Comparison of ENCODE assay signal across 8 cellular contexts in genomic region chr15:55434989-55435825, GRCh38. TPM values are rescaled to one million over a fixed set of nuclear protein-coding genes. Genes with fewer than 3 reads are reported as not detected.
DNase-seq lines count a peak whose midpoint lies in the region; ATAC-seq and TF ChIP-seq lines count a peak whose summit lies in the region.

No MANE protein-coding gene starts in this region.

- BruUV-seq in MCF 10A (replicated peaks; lab: Mats Ljungman, UMichigan) = no TSS peak

- CTCF ChIA-PET in HEK293 (lab: Yijun Ruan, JAX) = interaction anchor here (0.5 to 4.9 kb wide), 19 partner anchors 9 to 1486 kb away, joined by 3 to 40 read pairs (median 4); partner anchors contain the start of genes PIGB and PIGBOS1
- CTCF ChIA-PET in MCF 10A (lab: Yijun Ruan, JAX) = interaction anchor here (0.6 to 4.2 kb wide), 28 partner anchors 8 to 223 kb away, joined by 3 to 25 read pairs (median 4); partner anchors contain the start of genes CCPG1, PIERCE2, PIGB and PIGBOS1

- no peaks in the 10 kb centered on the region for H3K9me3 Mint-ChIP-seq in activated naive CD4-positive, alpha-beta T cell treated with anti-CD3 and anti-CD28 coated beads, Interleukin-2, amount 50 U/mL, for 72 hours
- no peaks in the 10 kb centered on the region for H3K9me3 Mint-ChIP-seq in MCF 10A (ENCODE audit: unreplicated experiment)

- 29 to 36% methylated on average over 6 of the region's 6 CpGs for WGBS in transverse colon (ENCODE audit: low coverage in 1 of 2), 2 donors

- no peaks in the 10 kb centered on the region for H3K27me3 ChIP-seq in kidney epithelial cell (ENCODE audit: control insufficient read depth, insufficient read depth, low read length)
- no peaks in the 10 kb centered on the region for H3K27me3 ChIP-seq in transverse colon

- H3K4me1 ChIP-seq in HEK293 (ENCODE audit: control insufficient read depth, insufficient read depth, low read length) (no peaks in the 10 kb centered on the region), transverse colon (no peaks in the 10 kb centered on the region)

- H3K27ac ChIP-seq in HEK293 (ENCODE audit: extremely low read depth, low read depth, low read length) = no peak overlapping the region
- no peak overlapping the region for H3K27ac ChIP-seq in transverse colon

- no peaks in the 10 kb centered on the region for H3K9me3 ChIP-seq in HEK293 (ENCODE audit: control insufficient read depth, insufficient read depth, low read depth, low read length)
- H3K9me3 ChIP-seq in transverse colon = no peaks in the 10 kb centered on the region

- peak; percentile 67 to 69 for ATAC-seq in activated naive CD4-positive, alpha-beta T cell treated with anti-CD3 and anti-CD28 coated beads, Interleukin-2, amount 50 U/mL, for 72 hours

- no peak overlapping the region for H3K27ac Mint-ChIP-seq in activated naive CD4-positive, alpha-beta T cell treated with anti-CD3 and anti-CD28 coated beads, Interleukin-2, amount 50 U/mL, for 72 hours
- no peak overlapping the region for H3K27ac Mint-ChIP-seq in MCF 10A (ENCODE audit: low read depth, unreplicated experiment)

- H3K36me3 ChIP-seq in HEK293 (ENCODE audit: control insufficient read depth in 2 of 2, insufficient read depth in 1 of 2, low read length in 2 of 2) (no peaks in the 10 kb centered on the region), kidney epithelial cell (ENCODE audit: control insufficient read depth, insufficient read depth, low read length) (no peaks in the 10 kb centered on the region), transverse colon (no peaks in the 10 kb centered on the region)

- no peaks in the 10 kb centered on the region for H3K27me3 Mint-ChIP-seq in MCF 10A (ENCODE audit: insufficient read depth, unreplicated experiment)

- H3K4me3 ChIP-seq in HEK293 (ENCODE audit: low read depth, low read length) (no peak overlapping the region), kidney epithelial cell (ENCODE audit: low read depth, low read length) (no peak overlapping the region), transverse colon (no peak overlapping the region)

- TF ChIP-seq EP300 in transverse colon (IDR thresholded peaks at IDR 0.05; ENCODE audit: low read depth) = no peak

- POLR2A ChIA-PET in HEK293 (lab: Yijun Ruan, JAX) (no interaction called here), MCF 10A (lab: Yijun Ruan, JAX) (interaction anchor here (1.0 to 3.3 kb wide), 4 partner anchors 27 to 118 kb away, joined by 3 to 11 read pairs (median 4); partner anchors contain the start of genes CCPG1, PIERCE2, PIGB and PIGBOS1)

- no peak overlapping the region for H3K4me3 Mint-ChIP-seq in MCF 10A (ENCODE audit: unreplicated experiment)

- no peaks in the 10 kb centered on the region for H3K4me1 Mint-ChIP-seq in MCF 10A (ENCODE audit: insufficient read depth, unreplicated experiment)

- no peaks in the 10 kb centered on the region for H3K36me3 Mint-ChIP-seq in activated naive CD4-positive, alpha-beta T cell treated with anti-CD3 and anti-CD28 coated beads, Interleukin-2, amount 50 U/mL, for 72 hours
- H3K36me3 Mint-ChIP-seq in MCF 10A (ENCODE audit: insufficient read depth, unreplicated experiment) = no peaks in the 10 kb centered on the region

- in situ Hi-C loops in transverse colon (cut with MboI; ENCODE audit: low pct_ligation_motif_present in 1 of 4, low pct_unique_long_range_greater_than_20kb in 1 of 4, low sequenced_read_pairs in 3 of 4) = loop anchor here in 2 of 4 donors (10.0 kb wide), 2 partner anchors 210 to 220 kb away; no protein-coding TSS in a partner anchor

- intact Hi-C loops in MCF 10A (cut with micrococcal nuclease) (loop anchor here (1.0 to 5.0 kb wide), 4 partner anchors 116 to 1623 kb away; partner anchors contain the start of genes PIGB and PIGBOS1), transverse colon (cut with DNase I; ENCODE audit: low total_unique reads) (no loop called here)

- TF ChIP-seq POLR2A in transverse colon (IDR thresholded peaks at IDR 0.05) = no peak

- peak in 1 of 2 donors; percentile 6 for DNase-seq in activated naive CD4-positive, alpha-beta T cell treated with anti-CD3 and anti-CD28 coated beads, Interleukin-2, amount 50 U/mL, for 72 hours (ENCODE audit: low spot score in 2 of 2)
- no peak for DNase-seq in activated naive CD4-positive, alpha-beta T cell treated with anti-CD3 and anti-CD28 coated beads, Interleukin-2, amount 50 U/mL, for 16 hours
- peak; percentile 86 for DNase-seq in NCI-H69 (lab: John Stamatoyannopoulos, UW)
- DNase-seq in MCF 10A (ENCODE audit: unreplicated experiment) = peak; percentile 67
- DNase-seq in kidney epithelial cell (ENCODE audit: low read depth) = peak; percentile 2
- DNase-seq in transverse colon = no peak
- DNase-seq in activated naive CD4-positive, alpha-beta T cell (lab: John Stamatoyannopoulos, UW) = no peak

- TF ChIP-seq CTCF in HEK293 (tag by site-specific recombination; IDR thresholded peaks at IDR 0.05) (0 out of 2 replicates have a peak, but pooled peaks have one; percentile 9), MCF 10A (IDR thresholded peaks at IDR 0.05; ENCODE audit: unreplicated experiment) (peak; percentile 64), kidney epithelial cell (IDR thresholded peaks at IDR 0.05; ENCODE audit: insufficient read depth, low read length, poor library complexity, severe bottlenecking) (peak; percentile 57), transverse colon (IDR thresholded peaks at IDR 0.05) (peak; percentile 35 to 55 (median 42))

TF ChIP-seq in HEK293, 187 proteins besides CTCF, POLR2A, EP300 and RAD21:
- TF ChIP-seq ZNF423 (tag by site-specific recombination; IDR thresholded peaks at IDR 0.05) (no peak), ZNF654 (tag by site-specific recombination; IDR thresholded peaks at IDR 0.05; ENCODE audit: low read depth) (peak; percentile 77)

RNA-seq across cellular contexts. Expression of gene PIERCE2, which starts 26.9 kb away (rescaled TPM):
- not detected for total RNA-seq in activated naive CD4-positive, alpha-beta T cell treated with anti-CD3 and anti-CD28 coated beads, Interleukin-2, amount 50 U/mL, for 72 hours
- 3.5 and 5.0 TPM in 2 replicates for total RNA-seq in MCF 10A (2022)
- total RNA-seq in kidney epithelial cell = 1.8 and 5.2 TPM in 2 replicates
- 10 to 100 TPM in 1 of 4 donors, 1 to 10 TPM in 2, not detected in 1; 3.5 to 14.9 (median 3.8) TPM for total RNA-seq in transverse colon

RNA-seq across cellular contexts. Expression of gene CCPG1, which starts 27.0 kb away (rescaled TPM):
- 10 to 100 TPM in 1 of 2 donors, 1 to 10 TPM in 1; 9.0 to 15.8 TPM for total RNA-seq in activated naive CD4-positive, alpha-beta T cell treated with anti-CD3 and anti-CD28 coated beads, Interleukin-2, amount 50 U/mL, for 72 hours
- total RNA-seq in MCF 10A (2022) (30.4 and 50.1 TPM in 2 replicates), kidney epithelial cell (55.2 and 63.6 TPM in 2 replicates), transverse colon (10 to 100 TPM in 3 of 4 donors, 1 to 10 TPM in 1; 8.6 to 69.5 (median 52.6) TPM)

Comparison
In these comparisons a context has a peak if more than half of its experiments do, and no peak if none do; other contexts are left out.
1. DNase-seq: peak in NCI-H69 (single experiment), MCF 10A (single experiment) and kidney epithelial cell (single experiment); none in activated naive CD4-positive, alpha-beta T cell treated with anti-CD3 and anti-CD28 coated beads, Interleukin-2, amount 50 U/mL, for 16 hours (single experiment), transverse colon (single experiment) and activated naive CD4-positive, alpha-beta T cell (0 of 4).
2. CTCF ChIP-seq: peak in every context shown above with its lines; median percentile 64 in MCF 10A; 57 in kidney epithelial cell; 42 in transverse colon; 9 in HEK293.